ENCODE assay signal across 9 cellular contexts in the genomic region with DNA sequence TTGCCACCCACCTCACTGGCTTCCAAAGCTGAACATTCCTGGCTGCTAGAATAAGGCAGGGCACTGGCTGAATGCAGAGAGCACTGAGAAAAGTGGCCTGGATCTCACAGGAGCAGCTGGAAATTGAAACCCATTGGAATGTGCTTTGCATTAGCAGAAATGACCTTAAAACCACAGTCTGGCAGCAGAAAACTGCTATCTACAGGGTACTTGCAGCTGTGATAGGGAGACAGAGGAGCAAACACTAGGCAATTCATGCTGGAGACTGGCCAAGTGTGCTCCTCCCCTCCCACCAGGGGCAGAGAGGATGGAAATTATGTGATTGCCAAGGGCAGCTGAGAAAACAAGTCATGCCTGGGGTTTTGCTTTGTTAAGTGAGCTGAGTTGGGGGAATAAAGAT. TPM values are rescaled to one million over a fixed set of nuclear protein-coding genes. Genes with fewer than 3 reads are reported as not detected.
A peak's percentile ranks its signal among the peaks of the same experiment; 100 is the strongest.
DNase-seq lines count a peak whose midpoint lies in the region; ATAC-seq and TF ChIP-seq lines count a peak whose summit lies in the region.
"Had no signal": no experiment of that assay in that cellular context is flagged by ENCODE, and none has a peak within 500 bp of the region (broad histone marks: within the 10 kb centered on the region; RNA-seq: fewer than 3 reads in every experiment).

No MANE protein-coding gene starts in this region.

- no peak overlapping the region for H3K56ac ChIP-seq in IMR-90 (ENCODE audit: extremely low read depth, insufficient read depth, low read length)

- H3K27me3 ChIP-seq in IMR-90 (ENCODE audit: control insufficient read depth, insufficient read depth, low read length) (peaks cover 4% of the 10 kb centered on the region), stomach (no peaks in the 10 kb centered on the region)

- H3K23ac ChIP-seq in IMR-90 (ENCODE audit: low read depth, low read length), result no peak overlapping the region

- H2BK20ac ChIP-seq in IMR-90 (ENCODE audit: low read depth, low read length), result no peak overlapping the region

- CTCF ChIA-PET in IMR-90 (lab: Yijun Ruan, JAX), result no interaction called here
- CTCF ChIA-PET in activated CD8-positive, alpha-beta T cell treated with anti-CD3 and anti-CD28 coated beads, Interleukin-2, amount 10 ng/mL, durations not matched to agents 7 days and 5 days (lab: Charles Lee), result no interaction called here

- H3K4me3 ChIP-seq in IMR-90 (ENCODE audit: insufficient read depth, low read depth, low read length) (no peak overlapping the region), stomach (no peak overlapping the region)

- H2BK15ac ChIP-seq in IMR-90 (ENCODE audit: low read depth, low read length), result no peak overlapping the region

- no peaks in the 10 kb centered on the region for H3K79me1 ChIP-seq in IMR-90 (ENCODE audit: low read depth in 1 of 2, low read length in 2 of 2)

- no peaks in the 10 kb centered on the region; the same call in 1 of the 2 replicates for H3K4me1 ChIP-seq in IMR-90 (ENCODE audit: control insufficient read depth, insufficient read depth, low read length)
- peaks cover 0 to 15% (median 11%) of the 10 kb centered on the region in 4 donors for H3K4me1 ChIP-seq in stomach

- POLR2A ChIA-PET in IMR-90 (lab: Charles Lee; ENCODE audit: unreplicated experiment), result no interaction called here
- POLR2A ChIA-PET in activated CD8-positive, alpha-beta T cell treated with anti-CD3 and anti-CD28 coated beads, Interleukin-2, amount 10 ng/mL, durations not matched to agents 7 days and 5 days (lab: Charles Lee), result no interaction called here

- H3K27ac ChIP-seq in IMR-90 (ENCODE audit: insufficient read depth, low read length) (no peak overlapping the region), stomach (peak overlapping the region in 3 of 5 donors; percentile 2 to 15 (median 8))

- no peak overlapping the region for H2BK5ac ChIP-seq in IMR-90 (ENCODE audit: low read depth, low read length, poor library complexity, severe bottlenecking)

- H3K9me3 ChIP-seq in IMR-90 (ENCODE audit: control insufficient read depth, insufficient read depth, low read length) (no peaks in the 10 kb centered on the region), stomach (no peaks in the 10 kb centered on the region)

- H3K9me3 Mint-ChIP-seq in activated CD4-positive, alpha-beta T cell treated with anti-CD3 and anti-CD28 coated beads, Interleukin-2, amount 10 ng/mL, durations not matched to agents 24 days and 14 days, result no peaks in the 10 kb centered on the region
- no peaks in the 10 kb centered on the region for H3K9me3 Mint-ChIP-seq in activated CD8-positive, alpha-beta T cell treated with anti-CD3 and anti-CD28 coated beads, Interleukin-2, amount 10 ng/mL, durations not matched to agents 7 days and 5 days (ENCODE audit: insufficient read depth)
- H3K9me3 Mint-ChIP-seq: activated T-helper 2 cell treated with anti-CD3 and anti-CD28 coated beads, Interferon-gamma antibody, Interleukin-2, Interleukin-4, amounts not matched to agents 10 μg/mL and 5 μg/mL and 100 μg/mL, durations not matched to agents 14 hours and 24 hours and 36 hours had no signal

- no peak overlapping the region for H3K4me3 Mint-ChIP-seq in activated CD4-positive, alpha-beta T cell treated with anti-CD3 and anti-CD28 coated beads, Interleukin-2, amount 10 ng/mL, durations not matched to agents 24 days and 14 days
- no peak overlapping the region for H3K4me3 Mint-ChIP-seq in activated CD8-positive, alpha-beta T cell treated with anti-CD3 and anti-CD28 coated beads, Interleukin-2, amount 10 ng/mL, durations not matched to agents 7 days and 5 days

- no peak overlapping the region for H3K4ac ChIP-seq in IMR-90 (ENCODE audit: low read depth, low read length)

- H4K8ac ChIP-seq in IMR-90 (ENCODE audit: low read depth in 2 of 2, low read length in 2 of 2), result no peak overlapping the region

- H4K91ac ChIP-seq in IMR-90 (ENCODE audit: insufficient read depth, low read depth, low read length), result no peak overlapping the region

- no peaks in the 10 kb centered on the region for H3K9me1 ChIP-seq in IMR-90 (ENCODE audit: insufficient read depth, low read length)

- H3K36me3 ChIP-seq in IMR-90 (ENCODE audit: control insufficient read depth, insufficient read depth, low read length) (no peaks in the 10 kb centered on the region), stomach (no peaks in the 10 kb centered on the region)

- TF ChIP-seq CTCF in IMR-90 (conservative IDR thresholded peaks at IDR 0.05; ENCODE audit: low read depth, low read length) (no peak), stomach (IDR thresholded peaks at IDR 0.05) (no peak)

- H3K9ac ChIP-seq in IMR-90 (ENCODE audit: low read depth, low read length), result no peak overlapping the region

- no peaks in the 10 kb centered on the region for H4K20me1 ChIP-seq in IMR-90 (ENCODE audit: insufficient read depth, low read length)

- in situ Hi-C loops in IMR-90 (cut with MboI; ENCODE audit: low sequenced_read_pairs), result no loop called here

- no peak for TF ChIP-seq EP300 in stomach (IDR thresholded peaks at IDR 0.05)

- intact Hi-C loops in IMR-90 (cut with micrococcal nuclease) (no loop called here), head of caudate nucleus (cut with DNase I) (no loop called here), stomach (cut with DNase I; ENCODE audit: low total_unique reads) (no loop called here)
- intact Hi-C loops in activated CD4-positive, alpha-beta T cell treated with anti-CD3 and anti-CD28 coated beads, Interleukin-2, amount 10 ng/mL, durations not matched to agents 24 days and 14 days (cut with micrococcal nuclease), result no loop called here

- H4K5ac ChIP-seq in IMR-90 (ENCODE audit: low read depth, low read length), result no peak overlapping the region

- no peak overlapping the region for H2AK5ac ChIP-seq in IMR-90 (ENCODE audit: low read depth, low read length)

- TF ChIP-seq RAD21 in IMR-90 (IDR thresholded peaks at IDR 0.05; ENCODE audit: low read length), result no peak

- no peak for TF ChIP-seq POLR2A in IMR-90 (IDR thresholded peaks at IDR 0.05; ENCODE audit: low read depth, low read length)
- no peak for TF ChIP-seq POLR2A in stomach (IDR thresholded peaks at IDR 0.05)

- ATAC-seq in IMR-90 (ENCODE audit: low read depth) (peak; percentile 79), HG02763 (IDR thresholded peaks at IDR 0.05; ENCODE audit: unreplicated experiment) (no peak)
- ATAC-seq in activated CD8-positive, alpha-beta T cell treated with anti-CD3 and anti-CD28 coated beads, Interleukin-2, amount 10 ng/mL, durations not matched to agents 7 days and 5 days, result no peak

- H3K4me1 Mint-ChIP-seq in activated CD4-positive, alpha-beta T cell treated with anti-CD3 and anti-CD28 coated beads, Interleukin-2, amount 10 ng/mL, durations not matched to agents 24 days and 14 days, result no peaks in the 10 kb centered on the region
- no peaks in the 10 kb centered on the region for H3K4me1 Mint-ChIP-seq in activated CD8-positive, alpha-beta T cell treated with anti-CD3 and anti-CD28 coated beads, Interleukin-2, amount 10 ng/mL, durations not matched to agents 7 days and 5 days (ENCODE audit: low read depth)

- peak; percentile 82 for DNase-seq in IMR-90
- peak; percentile 85 to 93 for DNase-seq in SHP77 (lab: John Stamatoyannopoulos, UW)
- peak in 31 of 42 donors; percentile 10 to 67 (median 36) for DNase-seq in head of caudate nucleus
- peak; percentile 59 for DNase-seq in stomach
- DNase-seq in activated CD4-positive, alpha-beta T cell treated with anti-CD3 and anti-CD28 coated beads, Interleukin-2, amount 10 ng/mL, durations not matched to agents 24 days and 14 days, result no peak
- no peak for DNase-seq in activated CD8-positive, alpha-beta T cell treated with anti-CD3 and anti-CD28 coated beads, Interleukin-2, amount 10 ng/mL, durations not matched to agents 7 days and 5 days
- DNase-seq: NCI-H2171 treated with DMSO at 0.1 percent for 48 hours had no signal

- no peak overlapping the region for H2AK9ac ChIP-seq in IMR-90 (replicated peaks; ENCODE audit: low read depth, low read length, poor library complexity)

- 0 out of 2 replicates have a peak overlapping the region, but pooled peaks have one; percentile 12 for H3K4me2 ChIP-seq in IMR-90 (ENCODE audit: low read depth, low read length)

- peaks cover 6% of the 10 kb centered on the region for H3K27me3 Mint-ChIP-seq in activated CD4-positive, alpha-beta T cell treated with anti-CD3 and anti-CD28 coated beads, Interleukin-2, amount 10 ng/mL, durations not matched to agents 24 days and 14 days
- peaks cover 2% of the 10 kb centered on the region for H3K27me3 Mint-ChIP-seq in activated CD8-positive, alpha-beta T cell treated with anti-CD3 and anti-CD28 coated beads, Interleukin-2, amount 10 ng/mL, durations not matched to agents 7 days and 5 days (ENCODE audit: low read depth)

- H3K36me3 Mint-ChIP-seq in activated CD4-positive, alpha-beta T cell treated with anti-CD3 and anti-CD28 coated beads, Interleukin-2, amount 10 ng/mL, durations not matched to agents 24 days and 14 days (ENCODE audit: low read depth), result no peaks in the 10 kb centered on the region
- no peaks in the 10 kb centered on the region for H3K36me3 Mint-ChIP-seq in activated CD8-positive, alpha-beta T cell treated with anti-CD3 and anti-CD28 coated beads, Interleukin-2, amount 10 ng/mL, durations not matched to agents 7 days and 5 days (ENCODE audit: low read depth)

- dilution Hi-C loops in IMR-90 (cut with HindIII; ENCODE audit: low sequenced_read_pairs, unreplicated experiment), result no loop called here

- H3K18ac ChIP-seq in IMR-90 (ENCODE audit: low read depth, low read length), result no peak overlapping the region

- H2AFZ ChIP-seq in IMR-90 (replicated peaks; ENCODE audit: low read length, poor library complexity), result no peak overlapping the region

- H3K14ac ChIP-seq in IMR-90 (replicated peaks; ENCODE audit: low read depth, low read length), result no peak overlapping the region

- no peak overlapping the region for H3K27ac Mint-ChIP-seq in activated CD4-positive, alpha-beta T cell treated with anti-CD3 and anti-CD28 coated beads, Interleukin-2, amount 10 ng/mL, durations not matched to agents 24 days and 14 days
- no peak overlapping the region for H3K27ac Mint-ChIP-seq in activated CD8-positive, alpha-beta T cell treated with anti-CD3 and anti-CD28 coated beads, Interleukin-2, amount 10 ng/mL, durations not matched to agents 7 days and 5 days
- H3K27ac Mint-ChIP-seq: activated T-helper 2 cell treated with anti-CD3 and anti-CD28 coated beads, Interferon-gamma antibody, Interleukin-2, Interleukin-4, amounts not matched to agents 10 μg/mL and 5 μg/mL and 100 μg/mL, durations not matched to agents 14 hours and 24 hours and 36 hours had no signal

- H2BK120ac ChIP-seq in IMR-90 (ENCODE audit: low read depth, low read length), result no peak overlapping the region

- BruUV-seq in IMR-90 (replicated peaks; lab: Mats Ljungman, UMichigan), result no TSS peak

RNA-seq across cellular contexts. Expression of a gene that starts 47.2 kb away (rescaled TPM):
- total RNA-seq in IMR-90 (2012; rRNA removed), result not detected in 2 replicates
- not detected in 2 replicates for polyA plus RNA-seq in IMR-90 (2012; rRNA removed)
- not detected in 2 replicates for polyA plus RNA-seq in IMR-90 (2012; cell fraction: cytosol; rRNA removed)
- not detected in 2 replicates for polyA plus RNA-seq in IMR-90 (2012; cell fraction: nucleus; rRNA removed; ENCODE audit: low replicate concordance)
- total RNA-seq in stomach, result not detected
- polyA plus RNA-seq in stomach, result not detected
- not detected in 2 replicates for total RNA-seq in activated CD4-positive, alpha-beta T cell treated with anti-CD3 and anti-CD28 coated beads, Interleukin-2, amount 10 ng/mL, durations not matched to agents 24 days and 14 days
- not detected for total RNA-seq in activated CD8-positive, alpha-beta T cell treated with anti-CD3 and anti-CD28 coated beads, Interleukin-2, amount 10 ng/mL, durations not matched to agents 7 days and 5 days
- total RNA-seq: activated T-helper 2 cell treated with anti-CD3 and anti-CD28 coated beads, Interferon-gamma antibody, Interleukin-2, Interleukin-4, amounts not matched to agents 10 μg/mL and 5 μg/mL and 100 μg/mL, durations not matched to agents 14 hours and 24 hours and 36 hours had no signal

Comparison
In these comparisons a context has a peak if more than half of its experiments do, and no peak if none do; other contexts are left out.
1. DNase-seq: peak in IMR-90 (single experiment), SHP77 (2 of 2), head of caudate nucleus (31 of 42) and stomach (single experiment); none in activated CD4-positive, alpha-beta T cell treated with anti-CD3 and anti-CD28 coated beads, Interleukin-2, amount 10 ng/mL, durations not matched to agents 24 days and 14 days (single experiment) and activated CD8-positive, alpha-beta T cell treated with anti-CD3 and anti-CD28 coated beads, Interleukin-2, amount 10 ng/mL, durations not matched to agents 7 days and 5 days (single experiment).